ENCODE assay signal across 1 cellular context in genomic region chr14:75822522-75823288, GRCh38.
TF ChIP-seq lines count a peak whose summit lies in the region.

No MANE protein-coding gene starts in this region.

TF ChIP-seq in HEK293, 187 proteins besides CTCF, POLR2A, EP300 and RAD21 (continued from another document):
- peak; percentile 68 for TF ChIP-seq HIC1 (tag by site-specific recombination; IDR thresholded peaks at IDR 0.05)
- TF ChIP-seq REST (tag by site-specific recombination; IDR thresholded peaks at IDR 0.05), result no peak
- TF ChIP-seq ZEB2 (tag by site-specific recombination; IDR thresholded peaks at IDR 0.05), result 0 out of 2 replicates have a peak, but pooled peaks have one; percentile 8
- no peak for TF ChIP-seq HOXC10 (CRISPR knock-in tag; IDR thresholded peaks at IDR 0.05)
- TF ChIP-seq TRIM28 (IDR thresholded peaks at IDR 0.05; ENCODE audit: borderline replicate concordance, low read length), result 0 out of 2 replicates have a peak, but pooled peaks have one; percentile 31
- no peak for TF ChIP-seq ZNF623 (tag by site-specific recombination; IDR thresholded peaks at IDR 0.05)
- TF ChIP-seq ZBTB44 (tag by site-specific recombination; IDR thresholded peaks at IDR 0.05), result 0 out of 2 replicates have a peak, but pooled peaks have one; percentile 3
- no peak for TF ChIP-seq ELK4 (IDR thresholded peaks at IDR 0.05; ENCODE audit: borderline replicate concordance, low read depth, low read length)
- TF ChIP-seq INSM2 (tag by site-specific recombination; IDR thresholded peaks at IDR 0.05), result 0 out of 2 replicates have a peak, but pooled peaks have one; percentile 22
- TF ChIP-seq PRDM6 (tag by site-specific recombination; IDR thresholded peaks at IDR 0.05), result peak; percentile 40
- no peak for TF ChIP-seq ZNF362 (tag by site-specific recombination; IDR thresholded peaks at IDR 0.05)
- peak; percentile 55 for TF ChIP-seq ZIC2 (tag by site-specific recombination; IDR thresholded peaks at IDR 0.05)
- TF ChIP-seq PRDM1 (tag by site-specific recombination; IDR thresholded peaks at IDR 0.05), result 0 out of 2 replicates have a peak, but pooled peaks have one; percentile 19
- no peak for TF ChIP-seq TCF7L2 (IDR thresholded peaks at IDR 0.05; ENCODE audit: borderline replicate concordance, low read depth, low read length)
- TF ChIP-seq MEIS1 (CRISPR knock-in tag; IDR thresholded peaks at IDR 0.05; ENCODE audit: borderline replicate concordance), result no peak
- TF ChIP-seq ZNF24 (tag by site-specific recombination; IDR thresholded peaks at IDR 0.05), result 0 out of 2 replicates have a peak, but pooled peaks have one; percentile 14
